Comparison of ENCODE assay signal across 25 cellular contexts in genomic region chr10:80272793-80273522, GRCh38. TPM values are rescaled to one million over a fixed set of nuclear protein-coding genes. Genes with fewer than 3 reads are reported as not detected.
A peak's percentile ranks its signal among the peaks of the same experiment; 100 is the strongest.
DNase-seq lines count a peak whose midpoint lies in the region; ATAC-seq and TF ChIP-seq lines count a peak whose summit lies in the region.
"Had no signal": no experiment of that assay in that cellular context is flagged by ENCODE, and none has a peak within 500 bp of the region (broad histone marks: within the 10 kb centered on the region; RNA-seq: fewer than 3 reads in every experiment).

No MANE protein-coding gene starts in this region.

- H3K4me3 Mint-ChIP-seq in HFFc6 = no peak overlapping the region
- H3K4me3 Mint-ChIP-seq: activated naive CD8-positive, alpha-beta T cell treated with anti-CD3 and anti-CD28 coated beads for 36 hours had no signal

- WGBS in adrenal gland, 4 donors = 66 to 88% (median 75%) methylated on average over 5 to 7 of the region's 7 CpGs
- 67% methylated on average over 3 of the region's 7 CpGs; no CpG with 5 or more reads in 1 of the 2 donors for WGBS in gastroesophageal sphincter (ENCODE audit: low coverage in 1 of 2), 2 donors

- H3K4me3 ChIP-seq in adrenal gland (no peak overlapping the region), retinal pigment epithelial cell (ENCODE audit: low read length) (no peak overlapping the region), gastroesophageal sphincter (no peak overlapping the region)
- H3K4me3 ChIP-seq: breast epithelium, esophagus squamous epithelium, GM12878, ovary, smooth muscle cell had no signal

- intact Hi-C loops in adrenal gland (cut with DNase I) = no loop called here

- H3K4me1 ChIP-seq in adrenal gland (replicated peaks in 1 of 2) = no peaks in the 10 kb centered on the region
- H3K4me1 ChIP-seq in gastroesophageal sphincter = no peaks in the 10 kb centered on the region
- H3K4me1 ChIP-seq: BE2C, breast epithelium, esophagus squamous epithelium had no signal

- no peaks in the 10 kb centered on the region for H3K36me3 Mint-ChIP-seq in HFFc6 (ENCODE audit: low read depth)
- H3K36me3 Mint-ChIP-seq: activated naive CD8-positive, alpha-beta T cell treated with anti-CD3 and anti-CD28 coated beads for 36 hours had no signal

- peaks cover 22% of the 10 kb centered on the region for H3K4me1 Mint-ChIP-seq in HFFc6 (ENCODE audit: low read depth)
- H3K4me1 Mint-ChIP-seq: activated naive CD8-positive, alpha-beta T cell treated with anti-CD3 and anti-CD28 coated beads for 36 hours had no signal

- H3K27ac ChIP-seq in adrenal gland (no peak overlapping the region), gastroesophageal sphincter (no peak overlapping the region)
- H3K27ac ChIP-seq: breast epithelium, esophagus squamous epithelium, KMS-11, ovary had no signal

- TF ChIP-seq POLR2A in adrenal gland (IDR thresholded peaks at IDR 0.05) (no peak), gastroesophageal sphincter (IDR thresholded peaks at IDR 0.05) (no peak)

- ATAC-seq in HG02763 (IDR thresholded peaks at IDR 0.05; ENCODE audit: unreplicated experiment) (no peak), GM18867 (IDR thresholded peaks at IDR 0.05; ENCODE audit: unreplicated experiment) (no peak), gastroesophageal sphincter (no peak)
- ATAC-seq: GM12878, left ventricle myocardium superior had no signal

- no peaks in the 10 kb centered on the region for H3K36me3 ChIP-seq in adrenal gland (replicated peaks in 1 of 2)
- H3K36me3 ChIP-seq in gastroesophageal sphincter = no peaks in the 10 kb centered on the region
- H3K36me3 ChIP-seq: BE2C, breast epithelium, esophagus squamous epithelium, ovary had no signal

- no peak for TF ChIP-seq EP300 in gastroesophageal sphincter (IDR thresholded peaks at IDR 0.05)

- TF ChIP-seq CTCF in HFFc6 (IDR thresholded peaks at IDR 0.05) = no peak
- TF ChIP-seq CTCF in adrenal gland (IDR thresholded peaks at IDR 0.05) = no peak
- no peak for TF ChIP-seq CTCF in retinal pigment epithelial cell (conservative IDR thresholded peaks at IDR 0.05; ENCODE audit: low read depth, low read length)
- TF ChIP-seq CTCF in gastroesophageal sphincter (IDR thresholded peaks at IDR 0.05) = no peak

- peak overlapping the region; percentile 34; the same call in 1 of the 2 replicates for H3K27ac Mint-ChIP-seq in HFFc6
- H3K27ac Mint-ChIP-seq: activated naive CD8-positive, alpha-beta T cell treated with anti-CD3 and anti-CD28 coated beads for 36 hours had no signal

- DNase-seq in HFFc6 (no peak), adrenal gland (peak in 4 of 7 donors; percentile 24 to 56 (median 34)), islet precursor cell (peak; percentile 65), retinal pigment epithelial cell (ENCODE audit: low read depth) (peak; percentile 14), superior temporal gyrus (ENCODE audit: extremely low spot score) (no peak)
- DNase-seq: activated CD4-positive, CD25-positive, alpha-beta regulatory T cell treated with anti-CD3 and anti-CD28 coated beads, Interleukin-2, amount 50 U/mL, for 72 hours; activated naive CD8-positive, alpha-beta T cell treated with anti-CD3 and anti-CD28 coated beads for 36 hours; BE2C; esophagus squamous epithelium; GF-D8; left ventricle myocardium superior; NCI-H1092 treated with DMSO at 0.1 percent for 48 hours; NCI-H2081; NCI-H446 treated with DMSO at 0.1 percent for 48 hours; ovary; stimulated activated CD4-positive, alpha-beta T cell treated with anti-CD3 and anti-CD28 coated beads, Interleukin-4, amount 100 ng/mL, for 24 hours; T-helper 9 cell had no signal

- H3K9me3 ChIP-seq in adrenal gland (replicated peaks in 1 of 3) = no peaks in the 10 kb centered on the region
- no peaks in the 10 kb centered on the region for H3K9me3 ChIP-seq in gastroesophageal sphincter
- H3K9me3 ChIP-seq: BE2C, breast epithelium, esophagus squamous epithelium, ovary had no signal

- H3K9me3 Mint-ChIP-seq in HFFc6 = no peaks in the 10 kb centered on the region

- no peaks in the 10 kb centered on the region for H3K27me3 ChIP-seq in adrenal gland
- no peaks in the 10 kb centered on the region for H3K27me3 ChIP-seq in gastroesophageal sphincter
- H3K27me3 ChIP-seq: BE2C, breast epithelium, esophagus squamous epithelium, ovary had no signal

- peaks cover 25% of the 10 kb centered on the region for H3K27me3 Mint-ChIP-seq in HFFc6 (ENCODE audit: insufficient read depth)
- H3K27me3 Mint-ChIP-seq: activated naive CD8-positive, alpha-beta T cell treated with anti-CD3 and anti-CD28 coated beads for 36 hours had no signal

RNA-seq across cellular contexts. Expression of gene MAT1A, which starts 16.5 kb away (rescaled TPM):
- not detected for total RNA-seq in HFFc6 (2021; fragmentation: NEBNext Ultra II Directional; extraction: Animal tissue kit (Norgen Biotek cat#: 25700))
- total RNA-seq in adrenal gland = 1 to 10 TPM in 2 of 8 donors, under 1 TPM in 5, not detected in 1; 0.29 to 1.7 (median 0.70) TPM
- polyA plus RNA-seq in adrenal gland = under 1 TPM; 0.16 to 0.46 (median 0.20) TPM
- total RNA-seq in gastroesophageal sphincter = not detected
- total RNA-seq: activated CD8-positive, alpha-beta memory T cell treated with anti-CD3 and anti-CD28 coated beads for 36 hours; activated naive CD8-positive, alpha-beta T cell treated with anti-CD3 and anti-CD28 coated beads for 36 hours; left ventricle myocardium superior had no signal
- polyA plus RNA-seq: GM12878, smooth muscle cell had no signal

Comparison
In these comparisons a context has a peak if more than half of its experiments do, and no peak if none do; other contexts are left out.
1. DNase-seq: peak in adrenal gland (4 of 7), islet precursor cell (single experiment) and retinal pigment epithelial cell (single experiment); none in HFFc6 (single experiment) and superior temporal gyrus (single experiment).